Comparison of ENCODE assay signal across 8 cellular contexts in genomic region chr17:29178750-29179231, GRCh38. TPM values are rescaled to one million over a fixed set of nuclear protein-coding genes. Genes with fewer than 3 reads are reported as not detected.
A peak's percentile ranks its signal among the peaks of the same experiment; 100 is the strongest.
DNase-seq lines count a peak whose midpoint lies in the region; ATAC-seq and TF ChIP-seq lines count a peak whose summit lies in the region.

No MANE protein-coding gene starts in this region.

- no peaks in the 10 kb centered on the region for H3K9me2 ChIP-seq in DOHH2 (replicated peaks; ENCODE audit: control insufficient read depth, low read length)

- no peak for DNase-seq in T-cell
- DNase-seq in glutamatergic neuron, result no peak
- peak; percentile 18 for DNase-seq in retina
- no peak for DNase-seq in dermis blood vessel endothelial cell
- DNase-seq in mucosa of gallbladder (ENCODE audit: low spot score), result no peak
- DNase-seq in NCI-H524 treated with DMSO at 0.1 percent for 48 hours (lab: John Stamatoyannopoulos, UW), result no peak

- ATAC-seq in T-cell (replicated peaks in 1 of 4), result no peak
- ATAC-seq in HG03097 (IDR thresholded peaks at IDR 0.05; ENCODE audit: low FRiP score, unreplicated experiment), result no peak

- no peaks in the 10 kb centered on the region for H3K27me3 ChIP-seq in DOHH2 (ENCODE audit: control insufficient read depth, low read length)

- peak overlapping the region; percentile 62 for H3K4me2 ChIP-seq in DOHH2 (ENCODE audit: low read length)

- H3K9me3 Mint-ChIP-seq in T-cell (no peaks in the 10 kb centered on the region), glutamatergic neuron (ENCODE audit: unreplicated experiment) (no peaks in the 10 kb centered on the region)

- H3K27ac Mint-ChIP-seq in T-cell (peak overlapping the region; percentile 61 to 66), glutamatergic neuron (ENCODE audit: unreplicated experiment) (peak overlapping the region; percentile 93)

- CTCF ChIA-PET in T-cell (lab: Charles Lee), result interaction anchor here (0.6 to 11.5 kb wide), 3 partner anchors 31 to 541 kb away, joined by 3 to 184 read pairs (median 4); no protein-coding TSS in a partner anchor

- no peaks in the 10 kb centered on the region for H3K36me3 ChIP-seq in DOHH2 (ENCODE audit: control insufficient read depth, low read length)

- H3K9me3 ChIP-seq in DOHH2 (ENCODE audit: control insufficient read depth, insufficient read depth, low read length), result no peaks in the 10 kb centered on the region

- H3K27ac ChIP-seq in DOHH2 (ENCODE audit: low read depth, low read length), result no peak overlapping the region

- no peaks in the 10 kb centered on the region for H4K20me1 ChIP-seq in DOHH2 (ENCODE audit: control insufficient read depth, insufficient read depth, low read depth, low read length)

- peaks cover 47% of the 10 kb centered on the region for H3K4me1 ChIP-seq in DOHH2 (ENCODE audit: control insufficient read depth, low read length)

- H3K4me3 Mint-ChIP-seq in T-cell (peak overlapping the region; percentile 36 to 85 (median 64)), glutamatergic neuron (ENCODE audit: unreplicated experiment) (peak overlapping the region; percentile 93)

- POLR2A ChIA-PET in T-cell (lab: Charles Lee), result interaction anchor here in 1 of 2 donors (0.6 kb wide), 1 partner anchor 182 kb away, joined by 4 read pairs; no protein-coding TSS in a partner anchor

- no peaks in the 10 kb centered on the region for H3K36me3 Mint-ChIP-seq in T-cell
- peaks cover 5% of the 10 kb centered on the region for H3K36me3 Mint-ChIP-seq in glutamatergic neuron (ENCODE audit: unreplicated experiment)

- 0 out of 2 replicates have a peak, but pooled peaks cover 2% of the 10 kb centered on the region for H3F3A ChIP-seq in DOHH2 (ENCODE audit: control insufficient read depth, insufficient read depth)

- TF ChIP-seq CTCF in DOHH2 (IDR thresholded peaks at IDR 0.05; ENCODE audit: low read depth, low read length, poor library complexity, severe bottlenecking), result no peak
- TF ChIP-seq CTCF in glutamatergic neuron (IDR thresholded peaks at IDR 0.05; ENCODE audit: partially characterized antibody, unreplicated experiment), result no peak

- peaks cover 14 to 29% (median 16%) of the 10 kb centered on the region in 3 donors for H3K4me1 Mint-ChIP-seq in T-cell
- H3K4me1 Mint-ChIP-seq in glutamatergic neuron (ENCODE audit: low read depth, unreplicated experiment), result peaks cover 18% of the 10 kb centered on the region

- H3K4me3 ChIP-seq in DOHH2 (ENCODE audit: low read length), result peak overlapping the region; percentile 65

- H3K27me3 Mint-ChIP-seq in T-cell, result no peaks in the 10 kb centered on the region
- peaks cover 10% of the 10 kb centered on the region for H3K27me3 Mint-ChIP-seq in glutamatergic neuron (ENCODE audit: unreplicated experiment)

- H3K79me2 ChIP-seq in DOHH2 (ENCODE audit: control insufficient read depth, low read length), result peaks cover 20% of the 10 kb centered on the region

RNA-seq across cellular contexts. Expression of gene MYO18A, which starts 1.4 kb away (rescaled TPM):
- 100 to 1,000 TPM; 119 to 151 (median 145) TPM for total RNA-seq in T-cell
- 465 TPM for total RNA-seq in glutamatergic neuron (ENCODE audit: unreplicated experiment)
- 42.4 and 47.4 TPM in 2 replicates for total RNA-seq in dermis blood vessel endothelial cell
- total RNA-seq in mucosa of gallbladder, result 198 TPM
